35 cellular contexts compared by ENCODE assay signal in the genomic region with DNA sequence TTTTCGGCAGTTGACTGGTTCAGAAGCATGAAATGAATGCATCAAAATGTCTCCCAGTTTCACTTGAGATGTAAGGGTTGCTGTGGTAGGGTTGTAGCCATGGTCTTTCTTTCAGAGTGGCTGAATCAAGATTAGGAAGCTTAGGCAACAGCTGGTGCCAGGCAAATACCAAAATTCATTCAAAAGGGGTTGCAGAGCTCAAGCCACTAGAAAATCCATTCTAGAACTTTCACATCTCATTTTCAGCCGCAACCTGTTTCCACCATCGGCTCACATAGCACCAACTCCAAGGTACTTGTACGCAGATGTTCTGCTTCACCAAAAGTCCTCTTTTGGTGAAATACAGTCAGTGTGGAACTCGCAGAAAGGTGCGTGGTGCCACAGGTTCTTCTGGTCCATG.
"Had no signal": no experiment of that assay in that cellular context is flagged by ENCODE, and none has a peak within 500 bp of the region (broad histone marks: within the 10 kb centered on the region; RNA-seq: fewer than 3 reads in every experiment).

No MANE protein-coding gene starts in this region.

- H3K4me3 Mint-ChIP-seq: activated CD4-positive, alpha-beta T cell treated with anti-CD3 and anti-CD28 coated beads for 36 hours; activated CD4-positive, alpha-beta T cell treated with anti-CD3 and anti-CD28 coated beads, Interleukin-2, amount 10 ng/mL, durations not matched to agents 7 days and 5 days; activated CD8-positive, alpha-beta T cell treated with anti-CD3 and anti-CD28 coated beads for 36 hours; activated naive CD4-positive, alpha-beta T cell treated with anti-CD3 and anti-CD28 coated beads for 36 hours; activated naive CD8-positive, alpha-beta T cell treated with anti-CD3 and anti-CD28 coated beads for 36 hours; activated T-cell treated with anti-CD3 and anti-CD28 coated beads, Interleukin-2, amount 50 U/mL, for 4 hours; activated T-cell treated with anti-CD3 and anti-CD28 coated beads, Interleukin-2, amount 50 U/mL, for 72 hours; activated T-helper 1 cell treated with anti-CD3 and anti-CD28 coated beads, Interleukin-12 subunit alpha, Interleukin-12 subunit beta, Interleukin-2, Interleukin-4 antibody, amounts not matched to agents 30 ng/mL and 10 ng/mL and 1 ng/mL, durations not matched to agents 14 hours and 24 hours and 36 hours; activated T-helper 17 cell treated with anti-CD3 and anti-CD28 coated beads, Interleukin-2, amount 50 U/mL, for 72 hours; T-helper 1 cell treated with Interleukin-12 subunit alpha and Interleukin-12 subunit beta and Interleukin-4 antibody, amounts not matched to agents 30 μg/mL and 1 μg/mL, for 36 hours; T-helper 2 cell treated with Interferon-gamma antibody and Interleukin-4, amounts not matched to agents 5 μg/mL and 100 μg/mL, for 36 hours; WTC11 had no signal

- ATAC-seq: activated CD4-positive, alpha-beta T cell treated with anti-CD3 and anti-CD28 coated beads for 36 hours; activated CD4-positive, CD25-positive, alpha-beta regulatory T cell treated with anti-CD3 and anti-CD28 coated beads, Interleukin-2, amount 50 U/mL, for 24 hours; activated CD8-positive, alpha-beta T cell treated with anti-CD3 and anti-CD28 coated beads for 36 hours; activated naive CD4-positive, alpha-beta T cell treated with anti-CD3 and anti-CD28 coated beads, Interleukin-2, amount 50 U/mL, for 72 hours; activated T-cell treated with anti-CD3 and anti-CD28 coated beads, Interleukin-2, amount 50 U/mL, for 4 hours; activated T-cell treated with anti-CD3 and anti-CD28 coated beads, Interleukin-2, amount 50 U/mL, for 72 hours; activated T-helper 17 cell treated with anti-CD3 and anti-CD28 coated beads, Interleukin-2, amount 50 U/mL, for 72 hours; body of pancreas; WTC11 had no signal

- H3K27ac Mint-ChIP-seq: activated CD4-positive, alpha-beta T cell treated with anti-CD3 and anti-CD28 coated beads for 36 hours; activated CD4-positive, alpha-beta T cell treated with anti-CD3 and anti-CD28 coated beads, Interleukin-2, amount 10 ng/mL, durations not matched to agents 7 days and 5 days; activated CD8-positive, alpha-beta T cell treated with anti-CD3 and anti-CD28 coated beads for 36 hours; activated naive CD4-positive, alpha-beta T cell treated with anti-CD3 and anti-CD28 coated beads for 36 hours; activated naive CD4-positive, alpha-beta T cell treated with anti-CD3 and anti-CD28 coated beads, Interleukin-2, amount 50 U/mL, for 72 hours; activated naive CD8-positive, alpha-beta T cell treated with anti-CD3 and anti-CD28 coated beads for 36 hours; activated T-cell treated with anti-CD3 and anti-CD28 coated beads, Interleukin-2, amount 50 U/mL, for 72 hours; activated T-helper 1 cell treated with anti-CD3 and anti-CD28 coated beads, Interleukin-12 subunit alpha, Interleukin-12 subunit beta, Interleukin-2, Interleukin-4 antibody, amounts not matched to agents 30 ng/mL and 10 ng/mL and 1 ng/mL, durations not matched to agents 14 hours and 24 hours and 36 hours; activated T-helper 17 cell treated with anti-CD3 and anti-CD28 coated beads, Interleukin-2, amount 50 U/mL, for 72 hours; T-helper 1 cell treated with Interleukin-12 subunit alpha and Interleukin-12 subunit beta and Interleukin-4 antibody, amounts not matched to agents 30 μg/mL and 1 μg/mL, for 36 hours; T-helper 2 cell treated with Interferon-gamma antibody and Interleukin-4, amounts not matched to agents 5 μg/mL and 100 μg/mL, for 36 hours; WTC11 had no signal

- H3K9me3 Mint-ChIP-seq: activated naive CD4-positive, alpha-beta T cell treated with anti-CD3 and anti-CD28 coated beads, Interleukin-2, amount 50 U/mL, for 72 hours; activated T-helper 1 cell treated with anti-CD3 and anti-CD28 coated beads, Interleukin-12 subunit alpha, Interleukin-12 subunit beta, Interleukin-2, Interleukin-4 antibody, amounts not matched to agents 30 ng/mL and 10 ng/mL and 1 ng/mL, durations not matched to agents 14 hours and 24 hours and 36 hours; T-helper 2 cell treated with Interferon-gamma antibody and Interleukin-4, amounts not matched to agents 5 μg/mL and 100 μg/mL, for 36 hours had no signal

- H3K9me3 ChIP-seq: adrenal gland, body of pancreas had no signal

- H3K27me3 Mint-ChIP-seq: activated CD4-positive, alpha-beta T cell treated with anti-CD3 and anti-CD28 coated beads for 36 hours; activated CD4-positive, alpha-beta T cell treated with anti-CD3 and anti-CD28 coated beads, Interleukin-2, amount 10 ng/mL, durations not matched to agents 7 days and 5 days; activated CD8-positive, alpha-beta T cell treated with anti-CD3 and anti-CD28 coated beads for 36 hours; activated naive CD8-positive, alpha-beta T cell treated with anti-CD3 and anti-CD28 coated beads for 36 hours; activated T-helper 17 cell treated with anti-CD3 and anti-CD28 coated beads, Interleukin-2, amount 50 U/mL, for 72 hours had no signal

- H3K36me3 ChIP-seq: brain microvascular endothelial cell, breast epithelium, WERI-Rb-1 had no signal

- H3K27me3 ChIP-seq: adrenal gland, body of pancreas, brain microvascular endothelial cell, breast epithelium had no signal

- H3K27ac ChIP-seq: adrenal gland, body of pancreas, brain microvascular endothelial cell, breast epithelium, WERI-Rb-1 had no signal

- DNase-seq: activated CD4-positive, alpha-beta T cell treated with anti-CD3 and anti-CD28 coated beads for 1 hour; activated CD4-positive, alpha-beta T cell treated with anti-CD3 and anti-CD28 coated beads for 36 hours; activated CD4-positive, alpha-beta T cell treated with anti-CD3 and anti-CD28 coated beads for 48 hours; activated CD4-positive, alpha-beta T cell treated with anti-CD3 and anti-CD28 coated beads, Interleukin-2, amount 10 ng/mL, durations not matched to agents 7 days and 5 days; activated CD4-positive, alpha-beta T cell treated with anti-CD3 and anti-CD28 coated beads, Interleukin-2, amount 50 U/mL, for 48 hours; activated CD4-positive, CD25-positive, alpha-beta regulatory T cell; activated CD8-positive, alpha-beta memory T cell treated with anti-CD3 and anti-CD28 coated beads, Interleukin-2, amount 50 U/mL, for 4 hours; activated CD8-positive, alpha-beta T cell treated with anti-CD3 and anti-CD28 coated beads for 36 hours; activated gamma-delta T cell treated with Interleukin-2 at 50 U/mL for 16 hours; activated naive CD4-positive, alpha-beta T cell; activated naive CD4-positive, alpha-beta T cell treated with anti-CD3 and anti-CD28 coated beads for 36 hours; activated naive CD4-positive, alpha-beta T cell treated with anti-CD3 and anti-CD28 coated beads, Interleukin-2, amount 50 U/mL, for 16 hours; activated naive CD8-positive, alpha-beta T cell treated with anti-CD3 and anti-CD28 coated beads for 36 hours; activated T-cell treated with anti-CD3 and anti-CD28 coated beads for 4 hours; activated T-cell treated with anti-CD3 and anti-CD28 coated beads, Interleukin-2, amount 50 U/mL, for 1 hour; activated T-cell treated with anti-CD3 and anti-CD28 coated beads, Interleukin-2, amount 50 U/mL, for 4 hours; activated T-cell treated with anti-CD3 and anti-CD28 coated beads, Interleukin-2, amount 50 U/mL, for 72 hours; adrenal gland; amniotic stem cell; aorta; body of pancreas; brain microvascular endothelial cell; central memory CD4-positive, alpha-beta T cell; T-helper 1 cell; T-helper 2 cell; T-helper 9 cell; WERI-Rb-1 had no signal

- H3K4me1 ChIP-seq: adrenal gland, body of pancreas, breast epithelium had no signal

- H3K4me1 Mint-ChIP-seq: activated CD4-positive, alpha-beta T cell treated with anti-CD3 and anti-CD28 coated beads for 36 hours; activated CD4-positive, alpha-beta T cell treated with anti-CD3 and anti-CD28 coated beads, Interleukin-2, amount 10 ng/mL, durations not matched to agents 7 days and 5 days; activated naive CD8-positive, alpha-beta T cell treated with anti-CD3 and anti-CD28 coated beads for 36 hours; activated T-helper 17 cell treated with anti-CD3 and anti-CD28 coated beads, Interleukin-2, amount 50 U/mL, for 72 hours; WTC11 had no signal

- H3K4me3 ChIP-seq: adrenal gland, body of pancreas, breast epithelium had no signal
